In the genomic region with DNA sequence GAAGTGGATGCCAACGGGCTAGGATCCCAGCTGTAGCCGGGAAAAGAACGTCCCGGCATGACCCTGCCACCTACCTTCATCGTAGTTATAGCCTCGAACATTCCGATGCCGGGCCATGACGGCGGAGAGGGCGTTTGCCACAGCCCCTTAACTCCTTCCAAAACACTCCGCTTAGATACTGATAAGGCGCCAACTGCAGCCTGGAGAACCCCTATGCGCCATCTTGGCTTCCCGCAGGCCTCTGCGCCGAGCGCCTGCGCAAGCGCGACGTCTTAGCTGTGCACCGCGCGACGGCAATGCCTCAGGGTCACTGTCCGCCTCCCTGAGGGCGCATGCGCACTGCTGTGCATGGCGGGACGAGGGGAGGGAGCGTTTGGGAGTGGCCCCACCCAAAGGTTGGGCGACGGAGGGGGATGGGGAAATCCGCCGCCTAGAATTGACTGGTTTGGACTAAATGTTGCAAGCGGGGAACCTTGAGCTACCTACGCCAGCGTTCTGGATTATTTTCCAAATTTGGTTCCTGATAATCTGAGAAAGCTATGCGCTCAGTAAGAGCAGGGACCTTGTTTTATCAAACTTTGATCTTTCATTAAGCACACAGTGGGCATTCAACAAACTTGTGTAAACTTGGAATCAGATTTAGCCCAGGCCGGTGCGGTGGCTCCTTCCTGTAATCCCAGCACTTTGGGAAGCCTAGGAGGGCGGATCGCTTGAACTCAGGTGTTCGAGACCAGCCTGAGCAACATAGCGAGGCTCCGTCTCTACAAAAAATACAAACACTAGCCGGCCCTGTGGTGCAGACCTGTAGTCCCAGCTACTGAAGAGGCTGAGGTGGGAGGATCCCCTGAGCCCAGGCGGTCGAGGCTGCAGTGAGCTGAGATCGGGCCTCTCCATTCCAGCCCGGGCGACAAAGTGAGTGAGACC, we compare ENCODE assay signal across 8 cellular contexts. TPM values are rescaled to one million over a fixed set of nuclear protein-coding genes. Genes with fewer than 3 reads are reported as not detected.
DNase-seq lines count a peak whose midpoint lies in the region; ATAC-seq and TF ChIP-seq lines count a peak whose summit lies in the region.

Gene HBS1L, minus strand, starts transcription at position 248 of the 924 bp plus-strand sequence. Its CDS starts 131 bp downstream, at position 117.

- H3K4me1 ChIP-seq in HUES64 (ENCODE audit: insufficient read depth, low read length): peaks cover 10% of the 10 kb centered on the region
- H3K4me1 ChIP-seq in OCI-LY1 (ENCODE audit: insufficient read depth, low read length, severe bottlenecking): peaks cover 33% of the 10 kb centered on the region

- H3K4me2 ChIP-seq in OCI-LY1 (ENCODE audit: low read length): peak within 1 kb of the TSS; percentile 78

- H3K9me3 ChIP-seq in HUES64 (ENCODE audit: insufficient read depth, low read depth, low read length): no peaks in the 10 kb centered on the region
- no peaks in the 10 kb centered on the region for H3K9me3 ChIP-seq in OCI-LY1 (ENCODE audit: low read length)

- ATAC-seq in GM21447 (IDR thresholded peaks at IDR 0.05; ENCODE audit: unreplicated experiment): peak; percentile 94

- peak within 1 kb of the TSS; percentile 91 for H3K4me3 ChIP-seq in HUES64 (ENCODE audit: low read length)
- H3K4me3 ChIP-seq in OCI-LY1 (ENCODE audit: low read depth, low read length, poor library complexity, severe bottlenecking): peak within 1 kb of the TSS; percentile 99

- H3K36me3 ChIP-seq in HUES64 (ENCODE audit: insufficient read depth, low read length) (peaks cover 7% of the 10 kb centered on the region), OCI-LY1 (ENCODE audit: insufficient read depth, low read length) (peaks cover 3% of the 10 kb centered on the region)

- WGBS in HUES64: 16% methylated on average over 53 of the region's 53 CpGs

- no peaks in the 10 kb centered on the region for H3K9me2 ChIP-seq in OCI-LY1 (ENCODE audit: low read depth, low read length)

- no TSS peak for BruUV-seq in Calu3 (replicated peaks; lab: Mats Ljungman, UMichigan)

- in situ Hi-C loops in endometrial microvascular endothelial cells (cut with HindIII; ENCODE audit: inconsistent ontology term, low pct_unique_long_range_greater_than_20kb, low sequenced_read_pairs): no loop called here

- no peaks in the 10 kb centered on the region for H4K20me1 ChIP-seq in OCI-LY1 (ENCODE audit: insufficient read depth, low read length)

- intact Hi-C loops in Calu3 (cut with micrococcal nuclease; ENCODE audit: unreplicated experiment): no loop called here

- H3K27ac ChIP-seq in HUES64 (ENCODE audit: low read depth, low read length) (peak within 1 kb of the TSS; percentile 90), OCI-LY1 (ENCODE audit: low read depth, low read length, poor library complexity, severe bottlenecking) (peak within 1 kb of the TSS; percentile 69)

- H3K36me3 Mint-ChIP-seq in Calu3 (ENCODE audit: insufficient read depth, unreplicated experiment): peaks cover 19% of the 10 kb centered on the region

- H3K4me3 Mint-ChIP-seq in Calu3 (ENCODE audit: low read depth, unreplicated experiment): peak within 1 kb of the TSS; percentile 96

- H3K27ac Mint-ChIP-seq in Calu3 (ENCODE audit: unreplicated experiment): peak within 1 kb of the TSS; percentile 94

- H3K27me3 Mint-ChIP-seq in Calu3 (ENCODE audit: unreplicated experiment): peaks cover 4% of the 10 kb centered on the region

- no peak for TF ChIP-seq CTCF in Calu3 (IDR thresholded peaks at IDR 0.05; ENCODE audit: unreplicated experiment)
- no peak for TF ChIP-seq CTCF in OCI-LY1 (IDR thresholded peaks at IDR 0.05; ENCODE audit: low read length)

- H3K27me3 ChIP-seq in HUES64 (ENCODE audit: insufficient read depth, low read length) (no peaks in the 10 kb centered on the region), OCI-LY1 (ENCODE audit: insufficient read depth, low read length) (no peaks in the 10 kb centered on the region)

- peak within 1 kb of the TSS; percentile 96 for H3K9ac ChIP-seq in HUES64 (ENCODE audit: low read depth, low read length)
- H3K9ac ChIP-seq in OCI-LY1 (ENCODE audit: low read length): peak within 1 kb of the TSS; percentile 100

- H3K4me1 Mint-ChIP-seq in Calu3 (ENCODE audit: low read depth, unreplicated experiment): peaks cover 10% of the 10 kb centered on the region

- H3K9me3 Mint-ChIP-seq in Calu3 (ENCODE audit: low read depth, unreplicated experiment): no peaks in the 10 kb centered on the region

- H3K79me2 ChIP-seq in OCI-LY1 (ENCODE audit: insufficient read depth, low read length): peaks cover 48% of the 10 kb centered on the region

- CTCF ChIA-PET in Calu3 (lab: Charles Lee): interaction anchor here (0.5 to 1.1 kb wide), 4 partner anchors 9 to 554 kb away, joined by 3 to 4 read pairs (median 4); no protein-coding TSS in a partner anchor

- DNase-seq in Calu3: peak; percentile 93
- DNase-seq in activated CD8-positive, alpha-beta memory T cell treated with anti-CD3 and anti-CD28 coated beads, Interleukin-2, amount 50 U/mL, for 4 hours: peak; percentile 97
- DNase-seq in mesenteric fat pad (ENCODE audit: low spot score): peak; percentile 99
- peak; percentile 95 for DNase-seq in stimulated activated CD8-positive, alpha-beta memory T cell treated with anti-CD3 and anti-CD28 coated beads, Interleukin-15, amount 100 ng/mL, for 24 hours (ENCODE audit: low read depth)

- peak within 1 kb of the TSS; percentile 73 for H2AFZ ChIP-seq in OCI-LY1 (ENCODE audit: low read length)

- H3F3A ChIP-seq in OCI-LY1 (ENCODE audit: insufficient read depth, low read length): no peaks in the 10 kb centered on the region

RNA-seq across cellular contexts. Expression of gene HBS1L, which starts in this region (rescaled TPM):
- total RNA-seq in Calu3 (2022): 41.7 and 50.0 TPM in 2 replicates
- 66.5 TPM for polyA plus RNA-seq in HUES64 (2013, experiment 1 of 2)
- polyA plus RNA-seq in HUES64 (2013, experiment 2 of 2): 67.6 TPM
- total RNA-seq in endometrial microvascular endothelial cells (ENCODE audit: inconsistent ontology term): 86.8 TPM
- total RNA-seq in mesenteric fat pad: 66.4 TPM

Comparison
In these comparisons a context has a peak if more than half of its experiments do, and no peak if none do; other contexts are left out.
1. Peak in every context shown above with its lines: DNase-seq, ATAC-seq, H3K4me3 ChIP-seq and H3K27ac ChIP-seq.